34 cellular contexts compared by ENCODE assay signal in the genomic region with DNA sequence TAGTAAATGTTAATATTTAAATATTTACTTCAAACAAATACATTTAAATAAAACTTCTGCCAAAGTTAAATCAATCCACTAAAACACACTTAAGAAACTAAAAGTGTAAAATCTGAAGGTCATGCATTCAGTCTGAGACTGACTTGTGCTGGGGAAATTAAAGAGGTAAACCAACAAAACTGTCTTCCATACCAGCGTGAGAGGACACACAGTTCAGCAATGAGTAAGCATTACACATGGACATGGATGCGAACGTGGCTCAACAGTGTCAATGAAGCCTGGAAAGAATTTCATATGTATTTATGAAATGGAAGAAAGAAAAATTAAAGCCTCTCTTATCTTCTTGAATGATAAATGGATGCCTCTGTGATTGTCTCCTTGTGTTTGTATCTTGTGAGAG.
"Had no signal": no experiment of that assay in that cellular context is flagged by ENCODE, and none has a peak within 500 bp of the region (broad histone marks: within the 10 kb centered on the region; RNA-seq: fewer than 3 reads in every experiment).

No MANE protein-coding gene starts in this region.

- DNase-seq: Karpas-422, Kasumi-1, MM.1S, MV-4-11, NCI-H1048, NCI-H1092, NCI-H1092 treated with DMSO at 0.1 percent for 48 hours, NCI-H1105, NCI-H1105 treated with DMSO at 0.1 percent for 48 hours, NCI-H1417, NCI-H1417 treated with DMSO at 0.1 percent for 48 hours, NCI-H1436, NCI-H1436 treated with DMSO at 0.1 percent for 48 hours, NCI-H146, NCI-H1694, NCI-H1694 treated with DMSO at 0.1 percent for 48 hours, NCI-H187, NCI-H187 treated with DMSO at 0.1 percent for 48 hours, NCI-H1930, NCI-H2029, NCI-H2029 treated with DMSO at 0.1 percent for 48 hours, NCI-H2081, NCI-H2081 treated with DMSO at 0.1 percent for 48 hours, NCI-H2107, NCI-H2171, NCI-H2171 treated with DMSO at 0.1 percent for 48 hours, NCI-H2227 treated with DMSO at 0.1 percent for 48 hours, NCI-H226, NCI-H345, NCI-H446, NCI-H446 treated with DMSO at 0.1 percent for 48 hours, NCI-H510A, NCI-H510A treated with DMSO at 0.1 percent for 48 hours, NCI-H524 had no signal
